In genomic region chr1:156062189-156062588, GRCh38 we compare ENCODE assay signal across 20 cellular contexts. TPM values are rescaled to one million over a fixed set of nuclear protein-coding genes. Genes with fewer than 3 reads are reported as not detected.
A peak's percentile ranks its signal among the peaks of the same experiment; 100 is the strongest.
DNase-seq lines count a peak whose midpoint lies in the region; ATAC-seq and TF ChIP-seq lines count a peak whose summit lies in the region.
"Had no signal": no experiment of that assay in that cellular context is flagged by ENCODE, and none has a peak within 500 bp of the region (broad histone marks: within the 10 kb centered on the region; RNA-seq: fewer than 3 reads in every experiment).

No MANE protein-coding gene starts in this region.

- CTCF ChIA-PET in MCF 10A (lab: Yijun Ruan, JAX), result interaction anchor here (0.7 to 1.6 kb wide), 2 partner anchors 10 to 61 kb away, joined by 4 to 6 read pairs; no protein-coding TSS in a partner anchor
- CTCF ChIA-PET in CD8-positive, alpha-beta T cell (lab: Charles Lee), result interaction anchor here (1.1 kb wide), 1 partner anchor 8 kb away, joined by 3 read pairs; no protein-coding TSS in a partner anchor
- CTCF ChIA-PET in activated naive CD4-positive, alpha-beta T cell treated with anti-CD3 and anti-CD28 coated beads, Interleukin-2, amount 10 ng/mL, durations not matched to agents 7 days and 5 days (lab: Charles Lee), result interaction anchor here (1.4 kb wide), 1 partner anchor 72 kb away, joined by 3 read pairs; no protein-coding TSS in a partner anchor

- intact Hi-C loops in MCF 10A (cut with micrococcal nuclease) (no loop called here), left lung (cut with DNase I) (no loop called here)
- intact Hi-C loops in CD8-positive, alpha-beta T cell (cut with DNase I, micrococcal nuclease), result no loop called here

- H3K36me3 ChIP-seq in left lung (peaks cover 0 to 7% of the 10 kb centered on the region in 2 donors), suprapubic skin (peaks cover 3% of the 10 kb centered on the region)
- H3K36me3 ChIP-seq in CD8-positive, alpha-beta T cell (ENCODE audit: insufficient read depth, low read length), result no peaks in the 10 kb centered on the region

- no peak overlapping the region for H3K27ac Mint-ChIP-seq in HFFc6
- peak overlapping the region; percentile 20 for H3K27ac Mint-ChIP-seq in MCF 10A (ENCODE audit: low read depth, unreplicated experiment)
- no peak overlapping the region for H3K27ac Mint-ChIP-seq in CD8-positive, alpha-beta T cell
- H3K27ac Mint-ChIP-seq in activated naive CD4-positive, alpha-beta T cell treated with anti-CD3 and anti-CD28 coated beads, Interleukin-2, amount 10 ng/mL, durations not matched to agents 7 days and 5 days, result no peak overlapping the region
- H3K27ac Mint-ChIP-seq: CD14-positive monocyte had no signal

- TF ChIP-seq POLR2A in suprapubic skin (IDR thresholded peaks at IDR 0.05), result no peak

- POLR2A ChIA-PET in MCF 10A (lab: Yijun Ruan, JAX), result no interaction called here
- POLR2A ChIA-PET in CD8-positive, alpha-beta T cell (lab: Charles Lee), result no interaction called here

- H3K4me3 ChIP-seq in left lung (peak overlapping the region; percentile 22 to 47), suprapubic skin (peak overlapping the region; percentile 42)
- no peak overlapping the region for H3K4me3 ChIP-seq in CD8-positive, alpha-beta T cell (ENCODE audit: low read depth, low read length)
- H3K4me3 ChIP-seq: K562, psoas muscle had no signal

- WGBS in suprapubic skin, result 66% methylated on average over 3 of the region's 3 CpGs

- no peak overlapping the region for H3K4me3 Mint-ChIP-seq in HFFc6
- no peak overlapping the region for H3K4me3 Mint-ChIP-seq in MCF 10A (ENCODE audit: unreplicated experiment)
- H3K4me3 Mint-ChIP-seq in CD8-positive, alpha-beta T cell, result no peak overlapping the region
- no peak overlapping the region for H3K4me3 Mint-ChIP-seq in activated naive CD4-positive, alpha-beta T cell treated with anti-CD3 and anti-CD28 coated beads, Interleukin-2, amount 10 ng/mL, durations not matched to agents 7 days and 5 days
- H3K4me3 Mint-ChIP-seq: CD14-positive monocyte had no signal

- H3K27ac ChIP-seq in left lung, result no peak overlapping the region
- H3K27ac ChIP-seq in suprapubic skin, result peak overlapping the region; percentile 78
- no peak overlapping the region for H3K27ac ChIP-seq in CD8-positive, alpha-beta T cell (ENCODE audit: low read depth, low read length)
- H3K27ac ChIP-seq: psoas muscle had no signal

- no peaks in the 10 kb centered on the region for H3K9me3 Mint-ChIP-seq in HFFc6
- H3K9me3 Mint-ChIP-seq in MCF 10A (ENCODE audit: unreplicated experiment), result no peaks in the 10 kb centered on the region
- no peaks in the 10 kb centered on the region for H3K9me3 Mint-ChIP-seq in CD8-positive, alpha-beta T cell
- H3K9me3 Mint-ChIP-seq in activated naive CD4-positive, alpha-beta T cell treated with anti-CD3 and anti-CD28 coated beads, Interleukin-2, amount 10 ng/mL, durations not matched to agents 7 days and 5 days, result no peaks in the 10 kb centered on the region

- DNase-seq in HFFc6, result peak; percentile 19
- no peak for DNase-seq in MCF 10A (ENCODE audit: unreplicated experiment)
- no peak for DNase-seq in left lung
- DNase-seq in suprapubic skin (ENCODE audit: low spot score in 2 of 2), result no peak
- DNase-seq in CD8-positive, alpha-beta T cell, result no peak
- no peak for DNase-seq in activated naive CD4-positive, alpha-beta T cell treated with anti-CD3 and anti-CD28 coated beads, Interleukin-2, amount 10 ng/mL, durations not matched to agents 7 days and 5 days
- DNase-seq in NCI-H2227 (lab: John Stamatoyannopoulos, UW; ENCODE audit: unreplicated experiment), result no peak
- no peak for DNase-seq in SKM-1 treated with dmso at 0.1 percent for 144 hours (lab: John Stamatoyannopoulos, UW; ENCODE audit: unreplicated experiment)
- DNase-seq: activated CD4-positive, CD25-positive, alpha-beta regulatory T cell treated with anti-CD3 and anti-CD28 coated beads, Interleukin-2, amount 50 U/mL, for 72 hours; activated T-cell treated with anti-CD3 and anti-CD28 coated beads for 4 hours; GDM1; NCI-H1436; NCI-H524; psoas muscle; stimulated activated CD4-positive, alpha-beta T cell treated with anti-CD3 and anti-CD28 coated beads, Interleukin-2, amount 100 ng/mL, for 24 hours; T-helper 1 cell had no signal

- peaks cover 10% of the 10 kb centered on the region for H3K4me1 Mint-ChIP-seq in HFFc6 (ENCODE audit: low read depth)
- H3K4me1 Mint-ChIP-seq in MCF 10A (ENCODE audit: insufficient read depth, unreplicated experiment), result peaks cover 19% of the 10 kb centered on the region
- H3K4me1 Mint-ChIP-seq in CD8-positive, alpha-beta T cell (ENCODE audit: low read depth), result peaks cover 3% of the 10 kb centered on the region
- H3K4me1 Mint-ChIP-seq in activated naive CD4-positive, alpha-beta T cell treated with anti-CD3 and anti-CD28 coated beads, Interleukin-2, amount 10 ng/mL, durations not matched to agents 7 days and 5 days, result peaks cover 10% of the 10 kb centered on the region

- no peak for TF ChIP-seq EP300 in suprapubic skin (IDR thresholded peaks at IDR 0.05)

- H3K27me3 Mint-ChIP-seq in HFFc6 (ENCODE audit: insufficient read depth), result no peaks in the 10 kb centered on the region
- H3K27me3 Mint-ChIP-seq in MCF 10A (ENCODE audit: insufficient read depth, unreplicated experiment), result no peaks in the 10 kb centered on the region
- H3K27me3 Mint-ChIP-seq in CD8-positive, alpha-beta T cell (ENCODE audit: low read depth), result no peaks in the 10 kb centered on the region
- peaks cover 6% of the 10 kb centered on the region for H3K27me3 Mint-ChIP-seq in activated naive CD4-positive, alpha-beta T cell treated with anti-CD3 and anti-CD28 coated beads, Interleukin-2, amount 10 ng/mL, durations not matched to agents 7 days and 5 days

- ATAC-seq in left lung, result peak; percentile 42
- no peak for ATAC-seq in CD8-positive, alpha-beta T cell
- ATAC-seq: K562, psoas muscle had no signal

- TF ChIP-seq CTCF in HFFc6 (IDR thresholded peaks at IDR 0.05) (no peak), MCF 10A (IDR thresholded peaks at IDR 0.05; ENCODE audit: unreplicated experiment) (no peak), left lung (IDR thresholded peaks at IDR 0.05) (no peak), suprapubic skin (IDR thresholded peaks at IDR 0.05) (no peak)
- TF ChIP-seq CTCF in CD8-positive, alpha-beta T cell (IDR thresholded peaks at IDR 0.05), result no peak

- H3K27me3 ChIP-seq in left lung (no peaks in the 10 kb centered on the region), suprapubic skin (no peaks in the 10 kb centered on the region)
- H3K27me3 ChIP-seq in CD8-positive, alpha-beta T cell (ENCODE audit: insufficient read depth, low read length), result no peaks in the 10 kb centered on the region

- no peaks in the 10 kb centered on the region for H3K36me3 Mint-ChIP-seq in HFFc6 (ENCODE audit: low read depth)
- H3K36me3 Mint-ChIP-seq in MCF 10A (ENCODE audit: insufficient read depth, unreplicated experiment), result peaks cover 5% of the 10 kb centered on the region
- H3K36me3 Mint-ChIP-seq in CD8-positive, alpha-beta T cell, result peaks cover 12% of the 10 kb centered on the region
- H3K36me3 Mint-ChIP-seq in activated naive CD4-positive, alpha-beta T cell treated with anti-CD3 and anti-CD28 coated beads, Interleukin-2, amount 10 ng/mL, durations not matched to agents 7 days and 5 days, result peaks cover 3% of the 10 kb centered on the region

- H3K4me1 ChIP-seq in left lung (peaks cover 0 to 5% of the 10 kb centered on the region in 2 donors), suprapubic skin (peaks cover 39% of the 10 kb centered on the region)
- H3K4me1 ChIP-seq in CD8-positive, alpha-beta T cell (ENCODE audit: insufficient read depth, low read length), result no peaks in the 10 kb centered on the region
- H3K4me1 ChIP-seq: psoas muscle had no signal

- H3K9me3 ChIP-seq in left lung (no peaks in the 10 kb centered on the region), suprapubic skin (no peaks in the 10 kb centered on the region)
- H3K9me3 ChIP-seq in CD8-positive, alpha-beta T cell (ENCODE audit: low read length), result no peaks in the 10 kb centered on the region
- H3K9me3 ChIP-seq: psoas muscle had no signal

- BruUV-seq in MCF 10A (replicated peaks; lab: Mats Ljungman, UMichigan), result no TSS peak

RNA-seq across cellular contexts. Expression of gene RAB25, which starts 1.2 kb away (rescaled TPM):
- total RNA-seq in HFFc6 (2021; fragmentation: NEBNext Ultra II Directional; extraction: Animal tissue kit (Norgen Biotek cat#: 25700)), result not detected
- total RNA-seq in MCF 10A (2022) (1.6 and 5.5 TPM in 2 replicates), left lung (100 to 1,000 TPM in 1 of 2 donors, 10 to 100 TPM in 1; 59.4 to 148 TPM), suprapubic skin (100 to 1,000 TPM; 150 to 284 (median 205) TPM)
- total RNA-seq in CD8-positive, alpha-beta T cell, result under 1 TPM; 0.38 to 0.86 TPM
- total RNA-seq: fibroblast of lung, psoas muscle had no signal

RNA-seq across cellular contexts. Expression of gene LAMTOR2, which starts 7.6 kb away (rescaled TPM):
- 10 to 100 TPM; 48.5 to 73.6 (median 62.5) TPM for total RNA-seq in HFFc6 (2021; fragmentation: NEBNext Ultra II Directional; extraction: Animal tissue kit (Norgen Biotek cat#: 25700))
- total RNA-seq in MCF 10A (2022) (88.1 and 104 TPM in 2 replicates), left lung (10 to 100 TPM; 65.4 to 71.0 TPM), suprapubic skin (10 to 100 TPM; 27.3 to 66.6 (median 57.7) TPM)
- 1 to 10 TPM; 6.7 to 8.3 TPM for total RNA-seq in CD8-positive, alpha-beta T cell

RNA-seq across cellular contexts. Expression of gene UBQLN4, which starts 8.6 kb away (rescaled TPM):
- 10 to 100 TPM; 31.6 to 36.0 (median 32.9) TPM for total RNA-seq in HFFc6 (2021; fragmentation: NEBNext Ultra II Directional; extraction: Animal tissue kit (Norgen Biotek cat#: 25700))
- 49.0 and 51.4 TPM in 2 replicates for total RNA-seq in MCF 10A (2022)
- total RNA-seq in left lung, result 10 to 100 TPM; 28.7 to 35.9 TPM
- 10 to 100 TPM; 32.7 to 42.7 (median 39.8) TPM for total RNA-seq in suprapubic skin
- total RNA-seq in CD8-positive, alpha-beta T cell, result 10 to 100 TPM in 1 of 2 experiments, 1 to 10 TPM in 1; 9.8 to 10.8 TPM

RNA-seq across cellular contexts. Expression of gene MEX3A, which starts 20.1 kb away (rescaled TPM):
- total RNA-seq in HFFc6 (2021; fragmentation: NEBNext Ultra II Directional; extraction: Animal tissue kit (Norgen Biotek cat#: 25700)), result 1 to 10 TPM; 1.4 to 3.1 (median 2.2) TPM
- total RNA-seq in MCF 10A (2022), result 0.88 and 0.91 TPM in 2 replicates
- 1 to 10 TPM in 1 of 2 donors, under 1 TPM in 1; 0.86 to 3.6 TPM for total RNA-seq in left lung
- 1 to 10 TPM in 2 of 4 donors, under 1 TPM in 2; 0.42 to 2.7 (median 1.0) TPM for total RNA-seq in suprapubic skin
- under 1 TPM; 0.14 to 0.22 TPM for total RNA-seq in CD8-positive, alpha-beta T cell
- total RNA-seq: mononuclear cell had no signal

RNA-seq across cellular contexts. Expression of gene SSR2, which starts 41.4 kb away (rescaled TPM):
- total RNA-seq in HFFc6 (2021; fragmentation: NEBNext Ultra II Directional; extraction: Animal tissue kit (Norgen Biotek cat#: 25700)), result 100 to 1,000 TPM; 341 to 419 (median 374) TPM
- total RNA-seq in MCF 10A (2022) (477 and 589 TPM in 2 replicates), left lung (100 to 1,000 TPM; 284 to 296 TPM), suprapubic skin (100 to 1,000 TPM; 160 to 278 (median 240) TPM)
- 100 to 1,000 TPM; 208 to 212 TPM for total RNA-seq in CD8-positive, alpha-beta T cell
